ENCODE assay signal across 11 cellular contexts in the genomic region with DNA sequence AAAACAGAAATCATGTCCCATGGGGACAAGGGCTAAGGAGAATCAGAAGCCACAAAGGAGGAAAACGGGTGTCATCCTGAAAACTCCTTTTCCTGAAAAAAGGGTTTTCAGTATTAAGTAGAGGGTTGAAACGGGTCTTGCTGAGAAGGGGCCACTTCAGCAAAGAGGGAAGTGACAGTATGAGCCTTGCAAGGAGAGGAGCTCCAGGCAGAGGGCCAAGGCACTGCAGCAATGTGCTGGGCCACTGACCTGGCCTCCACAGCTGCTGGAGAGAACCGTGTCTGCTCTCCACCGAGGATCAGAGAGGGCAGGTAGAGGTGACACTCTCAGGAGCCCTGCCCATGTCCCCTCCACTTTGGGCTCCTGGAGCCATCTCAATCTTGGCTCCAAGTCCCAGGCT.
DNase-seq lines count a peak whose midpoint lies in the region; ATAC-seq and TF ChIP-seq lines count a peak whose summit lies in the region.
"Had no signal": no experiment of that assay in that cellular context is flagged by ENCODE, and none has a peak within 500 bp of the region (broad histone marks: within the 10 kb centered on the region; RNA-seq: fewer than 3 reads in every experiment).

No MANE protein-coding gene starts in this region.

- H3K79me2 ChIP-seq in Loucy (ENCODE audit: insufficient read depth, low read length): peaks cover 60% of the 10 kb centered on the region

- peak overlapping the region; percentile 12 for H3K4me2 ChIP-seq in Loucy (ENCODE audit: low read depth, low read length, poor library complexity, severe bottlenecking)

- peaks cover 77% of the 10 kb centered on the region for H3K36me3 Mint-ChIP-seq in brain
- peaks cover 17 to 55% (median 23%) of the 10 kb centered on the region in 5 donors for H3K36me3 Mint-ChIP-seq in naive thymus-derived CD4-positive, alpha-beta T cell

- H3K9me3 Mint-ChIP-seq in brain: peaks cover 0 to 34% (median 9%) of the 10 kb centered on the region in 5 experiments
- peaks cover 0 to 15% (median 1%) of the 10 kb centered on the region in 11 donors for H3K9me3 Mint-ChIP-seq in naive thymus-derived CD4-positive, alpha-beta T cell

- no peak overlapping the region for H3K27ac ChIP-seq in naive thymus-derived CD4-positive, alpha-beta T cell (ENCODE audit: low read depth, low read length)
- H3K27ac ChIP-seq in tibial artery: no peak overlapping the region

- H3K4me3 Mint-ChIP-seq in brain: peak overlapping the region in 4 of 5 experiments; percentile 9 to 54 (median 32)
- peak overlapping the region in 3 of 10 donors; percentile 22 to 40 (median 30) for H3K4me3 Mint-ChIP-seq in naive thymus-derived CD4-positive, alpha-beta T cell

- H3K27me3 Mint-ChIP-seq in brain: peaks cover 3% of the 10 kb centered on the region
- H3K27me3 Mint-ChIP-seq in naive thymus-derived CD4-positive, alpha-beta T cell: no peaks in the 10 kb centered on the region

- peaks cover 45% of the 10 kb centered on the region; the same call in 1 of the 2 replicates for H3K36me3 ChIP-seq in Loucy (ENCODE audit: insufficient read depth, low read length)
- H3K36me3 ChIP-seq in naive thymus-derived CD4-positive, alpha-beta T cell (ENCODE audit: control insufficient read depth in 2 of 3, insufficient read depth in 3 of 3, low read length in 3 of 3): peaks cover 0 to 35% (median 0%) of the 10 kb centered on the region in 3 experiments
- H3K36me3 ChIP-seq in tibial artery: peaks cover 13 to 78% (median 58%) of the 10 kb centered on the region in 3 donors

- intact Hi-C loops in naive thymus-derived CD4-positive, alpha-beta T cell (cut with micrococcal nuclease): no loop called here
- intact Hi-C loops in tibial artery (cut with DNase I; ENCODE audit: low total_unique reads): loop anchor here (5.0 kb wide), 1 partner anchor 33 kb away; no protein-coding TSS in a partner anchor

- H3K4me1 Mint-ChIP-seq in brain: peaks cover 38% of the 10 kb centered on the region
- H3K4me1 Mint-ChIP-seq in naive thymus-derived CD4-positive, alpha-beta T cell: peaks cover 0 to 46% (median 39%) of the 10 kb centered on the region in 7 donors

- H3K27me3 ChIP-seq in Loucy (ENCODE audit: insufficient read depth, low read length, poor library complexity, severe bottlenecking): no peaks in the 10 kb centered on the region
- H3K27me3 ChIP-seq in naive thymus-derived CD4-positive, alpha-beta T cell (ENCODE audit: control insufficient read depth in 2 of 2, insufficient read depth in 2 of 2, low read length in 2 of 2): no peaks in the 10 kb centered on the region
- no peaks in the 10 kb centered on the region for H3K27me3 ChIP-seq in tibial artery

- H3K27ac Mint-ChIP-seq in brain: peak overlapping the region; percentile 55 to 97 (median 74)
- peak overlapping the region in 8 of 9 donors; percentile 1 to 91 (median 43) for H3K27ac Mint-ChIP-seq in naive thymus-derived CD4-positive, alpha-beta T cell

- POLR2A ChIA-PET in naive thymus-derived CD4-positive, alpha-beta T cell (lab: Charles Lee): interaction anchor here (0.7 kb wide), 1 partner anchor 1323 kb away, joined by 3 read pairs; no protein-coding TSS in a partner anchor

- no peak for ATAC-seq in naive thymus-derived CD4-positive, alpha-beta T cell
- no peak for ATAC-seq in HG03565 (IDR thresholded peaks at IDR 0.05; ENCODE audit: unreplicated experiment)

- H3K9me3 ChIP-seq in Loucy (ENCODE audit: insufficient read depth, low read depth, low read length) (peaks cover under 1% of the 10 kb centered on the region; the same call in 1 of the 2 replicates), tibial artery (no peaks in the 10 kb centered on the region)
- H3K9me3 ChIP-seq in naive thymus-derived CD4-positive, alpha-beta T cell (ENCODE audit: control insufficient read depth in 2 of 3, low read length in 3 of 3): peaks cover 0 to 6% (median 0%) of the 10 kb centered on the region in 3 experiments

- H3K9ac ChIP-seq in Loucy (ENCODE audit: low read depth, low read length, poor library complexity, severe bottlenecking): no peak overlapping the region

- DNase-seq in NCI-H146 (lab: John Stamatoyannopoulos, UW) (peak; percentile 38), NCI-H146 treated with DMSO at 0.1 percent for 48 hours (lab: John Stamatoyannopoulos, UW; ENCODE audit: unreplicated experiment) (no peak), tibial artery (no peak)
- DNase-seq in naive thymus-derived CD4-positive, alpha-beta T cell: no peak
- no peak for DNase-seq in stimulated activated CD4-positive, alpha-beta T cell treated with anti-CD3 and anti-CD28 coated beads, Interleukin-2, amount 100 ng/mL, for 48 hours
- DNase-seq: amniotic stem cell; effector memory CD4-positive, alpha-beta T cell; T-helper 1 cell had no signal

- H4K20me1 ChIP-seq in Loucy (ENCODE audit: insufficient read depth, low read length, poor library complexity, severe bottlenecking): peaks cover 23% of the 10 kb centered on the region

- H3K4me3 ChIP-seq in Loucy (ENCODE audit: low read length, poor library complexity, severe bottlenecking) (no peak overlapping the region), tibial artery (no peak overlapping the region)
- H3K4me3 ChIP-seq in naive thymus-derived CD4-positive, alpha-beta T cell (ENCODE audit: low read length): no peak overlapping the region

- CTCF ChIA-PET in naive thymus-derived CD4-positive, alpha-beta T cell (lab: Charles Lee): no interaction called here

- no peaks in the 10 kb centered on the region for H3K9me2 ChIP-seq in Loucy (replicated peaks; ENCODE audit: low read depth, low read length)

- H3F3A ChIP-seq in Loucy (ENCODE audit: low read depth): no peaks in the 10 kb centered on the region

- H2AFZ ChIP-seq in Loucy (ENCODE audit: low read length): no peak overlapping the region

- H3K4me1 ChIP-seq in Loucy (ENCODE audit: insufficient read depth, low read length, poor library complexity, severe bottlenecking) (peaks cover 44% of the 10 kb centered on the region), tibial artery (peaks cover 0 to 4% (median 0%) of the 10 kb centered on the region in 4 donors)
- peaks cover 18 to 27% of the 10 kb centered on the region in 2 donors for H3K4me1 ChIP-seq in naive thymus-derived CD4-positive, alpha-beta T cell (ENCODE audit: control insufficient read depth in 2 of 2, insufficient read depth in 2 of 2, low read length in 2 of 2)

- no peak for TF ChIP-seq CTCF in Loucy (conservative IDR thresholded peaks at IDR 0.05; ENCODE audit: low read length)
- TF ChIP-seq CTCF in brain (conservative IDR thresholded peaks at IDR 0.05): no peak
- TF ChIP-seq CTCF in tibial artery (IDR thresholded peaks at IDR 0.05): no peak
